ENCODE assay signal across 8 cellular contexts in the genomic region with DNA sequence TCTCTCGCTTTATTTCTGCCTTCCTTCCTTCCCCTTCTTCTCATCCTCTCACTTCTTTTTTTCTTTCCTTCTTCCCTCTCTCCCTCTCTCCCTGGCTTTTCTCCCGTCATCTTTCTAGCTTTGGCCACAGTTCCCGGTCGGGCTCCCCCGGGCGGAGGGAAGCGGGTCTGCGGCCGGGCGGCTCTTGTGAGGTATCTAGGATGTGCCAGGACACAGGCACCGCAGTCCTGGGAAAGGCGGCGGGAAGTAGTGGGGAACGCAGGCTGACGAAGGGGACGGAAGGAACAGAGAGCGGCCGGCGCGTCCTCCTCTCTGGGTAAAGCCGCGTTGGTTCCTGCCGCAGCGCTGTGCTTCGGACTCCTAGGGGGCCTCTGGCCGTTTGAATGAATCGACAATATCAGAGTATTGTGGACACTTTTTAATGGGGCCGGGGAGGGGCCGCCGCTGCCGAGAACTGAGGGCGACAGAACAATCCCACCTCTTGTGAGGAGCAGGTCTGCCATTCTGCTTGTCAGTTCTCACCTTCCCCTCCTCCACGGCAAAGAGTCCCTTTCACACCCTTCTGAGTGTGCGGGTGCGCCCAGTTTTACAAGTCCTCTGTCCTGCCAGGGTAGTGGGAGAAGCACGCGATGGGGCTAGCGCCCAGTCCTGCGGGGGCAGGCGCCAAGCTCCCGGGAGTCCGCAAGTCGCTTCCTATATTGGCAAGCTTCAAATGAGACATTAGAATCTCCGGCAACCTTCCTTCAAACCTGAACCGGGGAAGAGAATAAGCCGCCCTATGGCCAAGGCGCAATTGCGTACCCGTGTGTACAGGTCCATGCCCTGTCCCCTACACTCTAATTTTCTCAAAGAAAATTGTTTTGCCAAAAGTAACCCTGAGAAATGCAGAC. TPM values are rescaled to one million over a fixed set of nuclear protein-coding genes. Genes with fewer than 3 reads are reported as not detected.
DNase-seq lines count a peak whose midpoint lies in the region; ATAC-seq and TF ChIP-seq lines count a peak whose summit lies in the region.

No MANE protein-coding gene starts in this region.

- H3K4me3 ChIP-seq in SJCRH30, result peak overlapping the region; percentile 57

- H3K27ac Mint-ChIP-seq in IgD-negative memory B cell (peak overlapping the region; percentile 88 to 91 (median 91)), memory B cell (no peak overlapping the region)

- peaks cover 39 to 80% (median 63%) of the 10 kb centered on the region in 3 donors for H3K4me1 Mint-ChIP-seq in IgD-negative memory B cell
- H3K4me1 Mint-ChIP-seq in memory B cell, result peaks cover 50% of the 10 kb centered on the region

- H3K9me3 Mint-ChIP-seq in IgD-negative memory B cell, result peaks cover 0 to 17% (median 0%) of the 10 kb centered on the region in 3 donors
- H3K9me3 Mint-ChIP-seq in memory B cell, result no peaks in the 10 kb centered on the region

- H3K36me3 ChIP-seq in SJCRH30, result no peaks in the 10 kb centered on the region

- ATAC-seq in memory B cell (ENCODE audit: low read depth) (no peak), HG03571 (IDR thresholded peaks at IDR 0.05; ENCODE audit: unreplicated experiment) (no peak)

- TF ChIP-seq CTCF in GM20000 (IDR thresholded peaks at IDR 0.05; ENCODE audit: extremely low read depth, missing control alignments), result no peak

- H3K27me3 Mint-ChIP-seq in IgD-negative memory B cell (peaks cover 93% of the 10 kb centered on the region), memory B cell (peaks cover 41% of the 10 kb centered on the region)

- H3K4me1 ChIP-seq in SJCRH30, result no peaks in the 10 kb centered on the region

- DNase-seq in DMS153 (lab: John Stamatoyannopoulos, UW) (peak; percentile 50), SJCRH30 (peak; percentile 70 to 73), dermis blood vessel endothelial cell (peak; percentile 59), memory B cell (ENCODE audit: low spot score in 2 of 2) (peak in 1 of 2 donors; percentile 48), cerebellar nuclear complex (lab: John Stamatoyannopoulos, UW) (no peak), GM20000 (ENCODE audit: low spot score) (no peak)

- no peaks in the 10 kb centered on the region for H3K9me3 ChIP-seq in SJCRH30 (replicated peaks)

- H3K4me3 Mint-ChIP-seq in IgD-negative memory B cell (peak overlapping the region; percentile 25 to 92 (median 89)), memory B cell (peak overlapping the region; percentile 25)

- H3K27me3 ChIP-seq in SJCRH30, result no peaks in the 10 kb centered on the region

- peaks cover 2% of the 10 kb centered on the region for H3K36me3 Mint-ChIP-seq in IgD-negative memory B cell
- no peaks in the 10 kb centered on the region for H3K36me3 Mint-ChIP-seq in memory B cell

- H3K27ac ChIP-seq in SJCRH30, result no peak overlapping the region

RNA-seq across cellular contexts. Expression of a gene that starts 1.1 kb away (rescaled TPM):
- polyA plus RNA-seq in IgD-negative memory B cell, result not detected
- 0.33 and 0.93 TPM in 2 replicates for total RNA-seq in SJCRH30 (2014; rRNA removed; shearing (Covaris generic))
- total RNA-seq in dermis blood vessel endothelial cell, result not detected in 2 replicates

RNA-seq across cellular contexts. Expression of a gene that starts 13.6 kb away (rescaled TPM):
- polyA plus RNA-seq in IgD-negative memory B cell, result not detected
- total RNA-seq in SJCRH30 (2014; rRNA removed; shearing (Covaris generic)), result 2.5 and 2.6 TPM in 2 replicates
- total RNA-seq in dermis blood vessel endothelial cell, result 2.0 and 2.7 TPM in 2 replicates

Comparison
In these comparisons a context has a peak if more than half of its experiments do, and no peak if none do; other contexts are left out.
1. DNase-seq: peak in DMS153 (single experiment), SJCRH30 (2 of 2) and dermis blood vessel endothelial cell (single experiment); none in cerebellar nuclear complex (0 of 2) and GM20000 (single experiment).